Comparison of ENCODE assay signal across 1 cellular context in genomic region chr7:1586827-1587705, GRCh38.
TF ChIP-seq lines count a peak whose summit lies in the region.

No MANE protein-coding gene starts in this region.

TF ChIP-seq in SK-N-SH treated with all-trans-retinoic acid at 6 μM for 48 hours, 23 proteins besides CTCF, POLR2A, EP300 and RAD21 (continued from another document):
- TF ChIP-seq CSRNP3 (CRISPR knock-in tag; IDR thresholded peaks at IDR 0.05) = no peak
